22 cellular contexts compared by ENCODE assay signal in genomic region chr13:62721893-62722292, GRCh38.
DNase-seq lines count a peak whose midpoint lies in the region; ATAC-seq and TF ChIP-seq lines count a peak whose summit lies in the region.
"Had no signal": no experiment of that assay in that cellular context is flagged by ENCODE, and none has a peak within 500 bp of the region (broad histone marks: within the 10 kb centered on the region; RNA-seq: fewer than 3 reads in every experiment).

No MANE protein-coding gene starts in this region.

- ATAC-seq in HG03520 (IDR thresholded peaks at IDR 0.05; ENCODE audit: unreplicated experiment) = no peak

- DNase-seq in LNCaP clone FGC (ENCODE audit: low read depth) (peak; percentile 95), SK-N-DZ (ENCODE audit: low spot score) (no peak)
- DNase-seq in stimulated activated naive CD4-positive, alpha-beta T cell treated with Interleukin-2 at 50 U/mL for 16 hours (lab: John Stamatoyannopoulos, UW) = no peak
- DNase-seq: 8988T; ACHN; BE2C; C1 segment of cervical spinal cord; CD4-positive, alpha-beta memory T cell; CD4-positive, CD25-positive, alpha-beta regulatory T cell; CD8-positive, alpha-beta memory T cell; COR-L47; DMS 273 treated with DMSO at 0.1 percent for 48 hours; DMS153; DMS53; DMS79; DND-41; EL; GF-D8 had no signal

- TF ChIP-seq CTCF in 22Rv1 (IDR thresholded peaks at IDR 0.05) (no peak), LNCaP clone FGC (IDR thresholded peaks at IDR 0.05; ENCODE audit: control insufficient read depth, extremely low read depth, insufficient read depth) (no peak), VCaP (conservative IDR thresholded peaks at IDR 0.05) (no peak)

- no peak overlapping the region for H3K4me3 ChIP-seq in LNCaP clone FGC (ENCODE audit: low read depth, low read length)
- H3K4me3 ChIP-seq: BLaER1 had no signal

- H3K27ac ChIP-seq in 22Rv1 = peak overlapping the region; percentile 56
- peak overlapping the region; percentile 35 for H3K27ac ChIP-seq in VCaP
- H3K27ac ChIP-seq: BLaER1 had no signal
